In genomic region chr6:138972226-138972665, GRCh38 we compare ENCODE assay signal across 12 cellular contexts. TPM values are rescaled to one million over a fixed set of nuclear protein-coding genes. Genes with fewer than 3 reads are reported as not detected.
A peak's percentile ranks its signal among the peaks of the same experiment; 100 is the strongest.
DNase-seq lines count a peak whose midpoint lies in the region; ATAC-seq and TF ChIP-seq lines count a peak whose summit lies in the region.
"Had no signal": no experiment of that assay in that cellular context is flagged by ENCODE, and none has a peak within 500 bp of the region (broad histone marks: within the 10 kb centered on the region; RNA-seq: fewer than 3 reads in every experiment).

No MANE protein-coding gene starts in this region.

- POLR2A ChIA-PET in MCF 10A (lab: Yijun Ruan, JAX) = interaction anchor here (1.0 to 6.6 kb wide), 4 partner anchors 10 to 15 kb away, joined by 4 to 57 read pairs (median 12); partner anchors contain the start of gene REPS1

- no TSS peak for BruUV-seq in MCF 10A (replicated peaks; lab: Mats Ljungman, UMichigan)

- TF ChIP-seq POLR2A in breast epithelium (IDR thresholded peaks at IDR 0.05) = no peak

- ATAC-seq in GM18867 (IDR thresholded peaks at IDR 0.05; ENCODE audit: unreplicated experiment) (no peak), HG02798 (IDR thresholded peaks at IDR 0.05; ENCODE audit: poor library complexity, unreplicated experiment) (no peak)

- H3K27me3 Mint-ChIP-seq in MCF 10A (ENCODE audit: insufficient read depth, unreplicated experiment) = no peaks in the 10 kb centered on the region
- H3K27me3 Mint-ChIP-seq in dendritic cell treated with granulocyte-macrophage colony-stimulating factor and Interleukin-4, amounts not matched to agents 40 ng/mL and 50 ng/mL, for 4 days = no peaks in the 10 kb centered on the region

- H3K4me3 ChIP-seq in breast epithelium = no peak overlapping the region

- no peaks in the 10 kb centered on the region for H3K9me3 Mint-ChIP-seq in MCF 10A (ENCODE audit: unreplicated experiment)
- H3K9me3 Mint-ChIP-seq in dendritic cell treated with granulocyte-macrophage colony-stimulating factor and Interleukin-4, amounts not matched to agents 40 ng/mL and 50 ng/mL, for 4 days = no peaks in the 10 kb centered on the region

- TF ChIP-seq CTCF in MCF 10A (IDR thresholded peaks at IDR 0.05; ENCODE audit: unreplicated experiment) = no peak
- TF ChIP-seq CTCF in breast epithelium (IDR thresholded peaks at IDR 0.05) = no peak

- H3K27me3 ChIP-seq in breast epithelium = no peaks in the 10 kb centered on the region

- peak overlapping the region; percentile 79 for H3K27ac Mint-ChIP-seq in MCF 10A (ENCODE audit: low read depth, unreplicated experiment)
- peak overlapping the region; percentile 81 for H3K27ac Mint-ChIP-seq in dendritic cell treated with granulocyte-macrophage colony-stimulating factor and Interleukin-4, amounts not matched to agents 40 ng/mL and 50 ng/mL, for 4 days

- no peaks in the 10 kb centered on the region for H3K9me3 ChIP-seq in breast epithelium

- H3K36me3 Mint-ChIP-seq in MCF 10A (ENCODE audit: insufficient read depth, unreplicated experiment) = no peaks in the 10 kb centered on the region
- no peaks in the 10 kb centered on the region for H3K36me3 Mint-ChIP-seq in dendritic cell treated with granulocyte-macrophage colony-stimulating factor and Interleukin-4, amounts not matched to agents 40 ng/mL and 50 ng/mL, for 4 days (ENCODE audit: low read depth)

- H3K4me3 Mint-ChIP-seq in MCF 10A (ENCODE audit: unreplicated experiment) = peak overlapping the region; percentile 8
- no peak overlapping the region for H3K4me3 Mint-ChIP-seq in dendritic cell treated with granulocyte-macrophage colony-stimulating factor and Interleukin-4, amounts not matched to agents 40 ng/mL and 50 ng/mL, for 4 days

- intact Hi-C loops in MCF 10A (cut with micrococcal nuclease) = no loop called here
- intact Hi-C loops in breast epithelium (cut with DNase I; ENCODE audit: low total_unique reads) = no loop called here
- intact Hi-C loops in dendritic cell treated with granulocyte-macrophage colony-stimulating factor and Interleukin-4, amounts not matched to agents 40 ng/mL and 50 ng/mL, for 4 days (cut with micrococcal nuclease) = no loop called here

- H3K27ac ChIP-seq in breast epithelium = no peak overlapping the region

- DNase-seq in MCF 10A (ENCODE audit: unreplicated experiment) (no peak), breast epithelium (ENCODE audit: low spot score in 2 of 2) (no peak), kidney tubule cell (ENCODE audit: low spot score) (peak; percentile 12), middle frontal gyrus (ENCODE audit: extremely low spot score, low spot score) (no peak), NAMALWA (ENCODE audit: low spot score) (no peak)
- DNase-seq: activated CD4-positive, alpha-beta T cell treated with anti-CD3 and anti-CD28 coated beads for 1 hour; amniotic stem cell; NCI-H1092 treated with DMSO at 0.1 percent for 48 hours; OCI-M1 had no signal

- H3K4me1 Mint-ChIP-seq in MCF 10A (ENCODE audit: insufficient read depth, unreplicated experiment) = peaks cover 47% of the 10 kb centered on the region
- H3K4me1 Mint-ChIP-seq in dendritic cell treated with granulocyte-macrophage colony-stimulating factor and Interleukin-4, amounts not matched to agents 40 ng/mL and 50 ng/mL, for 4 days (ENCODE audit: low read depth) = peaks cover 62% of the 10 kb centered on the region

- H3K4me1 ChIP-seq in breast epithelium = peaks cover 0 to 7% of the 10 kb centered on the region in 2 donors

- CTCF ChIA-PET in MCF 10A (lab: Yijun Ruan, JAX) = interaction anchor here (1.1 to 2.1 kb wide), 4 partner anchors 10 to 156 kb away, joined by 3 to 6 read pairs (median 4); partner anchors contain the start of gene REPS1

- H3K36me3 ChIP-seq in breast epithelium = no peaks in the 10 kb centered on the region

RNA-seq across cellular contexts. Expression of gene REPS1, which starts 15.8 kb away (rescaled TPM):
- total RNA-seq in MCF 10A (2022) (54.8 and 65.3 TPM in 2 replicates), breast epithelium (10 to 100 TPM; 40.5 to 79.9 (median 66.5) TPM)

RNA-seq across cellular contexts. Expression of gene ABRACL, which starts 56.3 kb away (rescaled TPM):
- total RNA-seq in MCF 10A (2022) (24.0 and 36.8 TPM in 2 replicates), breast epithelium (10 to 100 TPM; 10.9 to 26.9 (median 17.4) TPM)
